ENCODE assay signal across 1 cellular context in the genomic region with DNA sequence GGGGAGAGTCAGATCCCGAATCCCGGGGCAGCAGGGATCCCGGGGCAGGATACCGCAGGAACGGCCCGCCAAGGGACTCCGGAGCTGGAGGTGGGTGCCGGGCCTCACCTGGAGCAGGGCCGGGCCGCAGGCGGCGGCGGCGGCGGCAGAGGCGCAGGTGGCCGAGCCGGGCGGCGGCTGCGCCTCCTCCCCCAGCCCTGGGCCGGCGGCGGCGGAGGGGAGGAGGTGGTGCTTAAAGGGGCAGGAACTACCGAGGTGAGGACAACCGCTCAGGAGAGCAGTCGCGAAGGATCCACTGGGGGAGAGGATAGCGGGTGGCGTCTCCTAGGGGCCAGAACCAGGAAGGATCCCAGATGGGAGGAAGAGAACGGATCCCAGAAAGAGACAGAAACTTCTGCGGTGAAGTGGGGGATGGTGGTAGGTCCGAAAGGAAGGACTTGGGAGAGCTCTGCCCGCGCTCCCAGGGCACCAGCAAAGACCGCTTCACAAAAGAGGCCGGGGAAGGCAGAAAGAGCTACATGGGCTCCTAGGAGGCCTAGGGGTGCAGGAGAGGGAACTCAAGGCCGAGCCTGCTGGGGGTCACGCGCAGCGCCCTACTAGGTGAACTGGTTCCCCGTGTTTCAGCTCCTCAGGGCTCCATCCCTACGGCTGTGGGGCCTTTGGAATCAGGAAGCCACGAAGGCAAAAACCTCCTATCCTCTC.
TF ChIP-seq lines count a peak whose summit lies in the region.

No MANE protein-coding gene starts in this region.

TF ChIP-seq in GM12878, 131 proteins besides CTCF, POLR2A, EP300 and RAD21 (continues in another document):
- TF ChIP-seq CHD4 (IDR thresholded peaks at IDR 0.05) (no peak), NBN (IDR thresholded peaks at IDR 0.05) (peak; percentile 73), TARDBP (IDR thresholded peaks at IDR 0.05; ENCODE audit: borderline replicate concordance) (0 out of 2 replicates have a peak, but pooled peaks have one; percentile 5), IKZF1 (conservative IDR thresholded peaks at IDR 0.05) (peak; percentile 76), ZNF24 (IDR thresholded peaks at IDR 0.05) (no peak), ZSCAN29 (IDR thresholded peaks at IDR 0.05) (no peak), NFYA (IDR thresholded peaks at IDR 0.05; ENCODE audit: borderline replicate concordance, low read depth, low read length) (no peak), PML (IDR thresholded peaks at IDR 0.05; ENCODE audit: low read length) (no peak), CHD2 (IDR thresholded peaks at IDR 0.05; ENCODE audit: borderline replicate concordance, low read depth, low read length) (no peak; the same call in 1 of the 2 replicates), SMC3 (IDR thresholded peaks at IDR 0.05; ENCODE audit: borderline replicate concordance, low read length) (no peak; the same call in 1 of the 2 replicates), CREB1 (IDR thresholded peaks at IDR 0.05; ENCODE audit: low read depth) (no peak), KDM1A (IDR thresholded peaks at IDR 0.05; ENCODE audit: borderline replicate concordance) (no peak), TCF7 (IDR thresholded peaks at IDR 0.05; ENCODE audit: borderline replicate concordance) (no peak), CEBPB (IDR thresholded peaks at IDR 0.05; ENCODE audit: borderline replicate concordance in 1 of 2, low read depth in 2 of 2, low read length in 2 of 2) (no peak), ETV6 (conservative IDR thresholded peaks at IDR 0.05 in 1 of 2, IDR thresholded peaks at IDR 0.05 in 1 of 2; ENCODE audit: borderline replicate concordance in 1 of 2, low read depth in 1 of 2) (0 out of 4 replicates have a peak, but pooled peaks of 1 of the 2 experiments have one; percentile 16), SMARCA5 (IDR thresholded peaks at IDR 0.05) (0 out of 2 replicates have a peak, but pooled peaks have one; percentile 31), RAD51 (IDR thresholded peaks at IDR 0.05) (no peak), SIX5 (IDR thresholded peaks at IDR 0.05; ENCODE audit: low read depth, low read length, severe bottlenecking) (no peak), LARP7 (IDR thresholded peaks at IDR 0.05) (peak; percentile 73), JUND (IDR thresholded peaks at IDR 0.05; ENCODE audit: low read depth, low read length) (no peak), SRF (IDR thresholded peaks at IDR 0.05; ENCODE audit: low read depth in 2 of 2, low read length in 2 of 2) (no peak), SUZ12 (IDR thresholded peaks at IDR 0.05; ENCODE audit: unreplicated experiment) (no peak), GABPA (IDR thresholded peaks at IDR 0.05; ENCODE audit: low read depth) (no peak), HDGF (IDR thresholded peaks at IDR 0.05) (peak; percentile 51; the same call in 1 of the 2 replicates), SP1 (IDR thresholded peaks at IDR 0.05; ENCODE audit: low read depth, low read length) (peak; percentile 37), POLR2AphosphoS5 (IDR thresholded peaks at IDR 0.05; ENCODE audit: low read length) (peak; percentile 73)
- TF ChIP-seq, protein P1, sequence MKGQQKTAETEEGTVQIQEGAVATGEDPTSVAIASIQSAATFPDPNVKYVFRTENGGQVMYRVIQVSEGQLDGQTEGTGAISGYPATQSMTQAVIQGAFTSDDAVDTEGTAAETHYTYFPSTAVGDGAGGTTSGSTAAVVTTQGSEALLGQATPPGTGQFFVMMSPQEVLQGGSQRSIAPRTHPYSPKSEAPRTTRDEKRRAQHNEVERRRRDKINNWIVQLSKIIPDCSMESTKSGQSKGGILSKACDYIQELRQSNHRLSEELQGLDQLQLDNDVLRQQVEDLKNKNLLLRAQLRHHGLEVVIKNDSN (IDR thresholded peaks at IDR 0.05; ENCODE audit: borderline replicate concordance, extremely low read length, insufficient read depth, low read depth, low read length) = no peak
- TF ChIP-seq, protein P2, sequence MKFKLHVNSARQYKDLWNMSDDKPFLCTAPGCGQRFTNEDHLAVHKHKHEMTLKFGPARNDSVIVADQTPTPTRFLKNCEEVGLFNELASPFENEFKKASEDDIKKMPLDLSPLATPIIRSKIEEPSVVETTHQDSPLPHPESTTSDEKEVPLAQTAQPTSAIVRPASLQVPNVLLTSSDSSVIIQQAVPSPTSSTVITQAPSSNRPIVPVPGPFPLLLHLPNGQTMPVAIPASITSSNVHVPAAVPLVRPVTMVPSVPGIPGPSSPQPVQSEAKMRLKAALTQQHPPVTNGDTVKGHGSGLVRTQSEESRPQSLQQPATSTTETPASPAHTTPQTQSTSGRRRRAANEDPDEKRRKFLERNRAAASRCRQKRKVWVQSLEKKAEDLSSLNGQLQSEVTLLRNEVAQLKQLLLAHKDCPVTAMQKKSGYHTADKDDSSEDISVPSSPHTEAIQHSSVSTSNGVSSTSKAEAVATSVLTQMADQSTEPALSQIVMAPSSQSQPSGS (IDR thresholded peaks at IDR 0.05; ENCODE audit: low read length) = no peak
- TF ChIP-seq, protein P3, sequence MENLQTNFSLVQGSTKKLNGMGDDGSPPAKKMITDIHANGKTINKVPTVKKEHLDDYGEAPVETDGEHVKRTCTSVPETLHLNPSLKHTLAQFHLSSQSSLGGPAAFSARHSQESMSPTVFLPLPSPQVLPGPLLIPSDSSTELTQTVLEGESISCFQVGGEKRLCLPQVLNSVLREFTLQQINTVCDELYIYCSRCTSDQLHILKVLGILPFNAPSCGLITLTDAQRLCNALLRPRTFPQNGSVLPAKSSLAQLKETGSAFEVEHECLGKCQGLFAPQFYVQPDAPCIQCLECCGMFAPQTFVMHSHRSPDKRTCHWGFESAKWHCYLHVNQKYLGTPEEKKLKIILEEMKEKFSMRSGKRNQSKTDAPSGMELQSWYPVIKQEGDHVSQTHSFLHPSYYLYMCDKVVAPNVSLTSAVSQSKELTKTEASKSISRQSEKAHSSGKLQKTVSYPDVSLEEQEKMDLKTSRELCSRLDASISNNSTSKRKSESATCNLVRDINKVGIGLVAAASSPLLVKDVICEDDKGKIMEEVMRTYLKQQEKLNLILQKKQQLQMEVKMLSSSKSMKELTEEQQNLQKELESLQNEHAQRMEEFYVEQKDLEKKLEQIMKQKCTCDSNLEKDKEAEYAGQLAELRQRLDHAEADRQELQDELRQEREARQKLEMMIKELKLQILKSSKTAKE (IDR thresholded peaks at IDR 0.05; ENCODE audit: low read depth, poor library complexity, severe bottlenecking) = no peak
- TF ChIP-seq, protein P4, sequence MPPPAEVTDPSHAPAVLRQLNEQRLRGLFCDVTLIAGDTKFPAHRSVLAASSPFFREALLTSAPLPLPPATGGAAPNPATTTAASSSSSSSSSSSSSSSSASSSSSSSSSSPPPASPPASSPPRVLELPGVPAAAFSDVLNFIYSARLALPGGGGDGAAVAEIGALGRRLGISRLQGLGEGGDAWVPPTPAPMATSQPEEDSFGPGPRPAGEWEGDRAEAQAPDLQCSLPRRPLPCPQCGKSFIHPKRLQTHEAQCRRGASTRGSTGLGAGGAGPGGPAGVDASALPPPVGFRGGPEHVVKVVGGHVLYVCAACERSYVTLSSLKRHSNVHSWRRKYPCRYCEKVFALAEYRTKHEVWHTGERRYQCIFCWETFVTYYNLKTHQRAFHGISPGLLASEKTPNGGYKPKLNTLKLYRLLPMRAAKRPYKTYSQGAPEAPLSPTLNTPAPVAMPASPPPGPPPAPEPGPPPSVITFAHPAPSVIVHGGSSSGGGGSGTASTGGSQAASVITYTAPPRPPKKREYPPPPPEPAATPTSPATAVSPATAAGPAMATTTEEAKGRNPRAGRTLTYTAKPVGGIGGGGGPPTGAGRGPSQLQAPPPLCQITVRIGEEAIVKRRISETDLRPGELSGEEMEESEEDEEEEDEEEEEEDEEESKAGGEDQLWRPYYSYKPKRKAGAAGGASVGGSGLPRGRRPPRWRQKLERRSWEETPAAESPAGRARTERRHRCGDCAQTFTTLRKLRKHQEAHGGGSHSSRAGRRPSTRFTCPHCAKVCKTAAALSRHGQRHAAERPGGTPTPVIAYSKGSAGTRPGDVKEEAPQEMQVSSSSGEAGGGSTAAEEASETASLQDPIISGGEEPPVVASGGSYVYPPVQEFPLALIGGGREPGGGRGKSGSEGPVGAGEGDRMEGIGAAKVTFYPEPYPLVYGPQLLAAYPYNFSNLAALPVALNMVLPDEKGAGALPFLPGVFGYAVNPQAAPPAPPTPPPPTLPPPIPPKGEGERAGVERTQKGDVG (CRISPR knock-in tag; IDR thresholded peaks at IDR 0.05) = no peak
- TF ChIP-seq, protein P5, sequence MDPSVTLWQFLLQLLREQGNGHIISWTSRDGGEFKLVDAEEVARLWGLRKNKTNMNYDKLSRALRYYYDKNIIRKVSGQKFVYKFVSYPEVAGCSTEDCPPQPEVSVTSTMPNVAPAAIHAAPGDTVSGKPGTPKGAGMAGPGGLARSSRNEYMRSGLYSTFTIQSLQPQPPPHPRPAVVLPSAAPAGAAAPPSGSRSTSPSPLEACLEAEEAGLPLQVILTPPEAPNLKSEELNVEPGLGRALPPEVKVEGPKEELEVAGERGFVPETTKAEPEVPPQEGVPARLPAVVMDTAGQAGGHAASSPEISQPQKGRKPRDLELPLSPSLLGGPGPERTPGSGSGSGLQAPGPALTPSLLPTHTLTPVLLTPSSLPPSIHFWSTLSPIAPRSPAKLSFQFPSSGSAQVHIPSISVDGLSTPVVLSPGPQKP (IDR thresholded peaks at IDR 0.05; ENCODE audit: low read depth, low read length) = no peak
- TF ChIP-seq, protein P6, sequence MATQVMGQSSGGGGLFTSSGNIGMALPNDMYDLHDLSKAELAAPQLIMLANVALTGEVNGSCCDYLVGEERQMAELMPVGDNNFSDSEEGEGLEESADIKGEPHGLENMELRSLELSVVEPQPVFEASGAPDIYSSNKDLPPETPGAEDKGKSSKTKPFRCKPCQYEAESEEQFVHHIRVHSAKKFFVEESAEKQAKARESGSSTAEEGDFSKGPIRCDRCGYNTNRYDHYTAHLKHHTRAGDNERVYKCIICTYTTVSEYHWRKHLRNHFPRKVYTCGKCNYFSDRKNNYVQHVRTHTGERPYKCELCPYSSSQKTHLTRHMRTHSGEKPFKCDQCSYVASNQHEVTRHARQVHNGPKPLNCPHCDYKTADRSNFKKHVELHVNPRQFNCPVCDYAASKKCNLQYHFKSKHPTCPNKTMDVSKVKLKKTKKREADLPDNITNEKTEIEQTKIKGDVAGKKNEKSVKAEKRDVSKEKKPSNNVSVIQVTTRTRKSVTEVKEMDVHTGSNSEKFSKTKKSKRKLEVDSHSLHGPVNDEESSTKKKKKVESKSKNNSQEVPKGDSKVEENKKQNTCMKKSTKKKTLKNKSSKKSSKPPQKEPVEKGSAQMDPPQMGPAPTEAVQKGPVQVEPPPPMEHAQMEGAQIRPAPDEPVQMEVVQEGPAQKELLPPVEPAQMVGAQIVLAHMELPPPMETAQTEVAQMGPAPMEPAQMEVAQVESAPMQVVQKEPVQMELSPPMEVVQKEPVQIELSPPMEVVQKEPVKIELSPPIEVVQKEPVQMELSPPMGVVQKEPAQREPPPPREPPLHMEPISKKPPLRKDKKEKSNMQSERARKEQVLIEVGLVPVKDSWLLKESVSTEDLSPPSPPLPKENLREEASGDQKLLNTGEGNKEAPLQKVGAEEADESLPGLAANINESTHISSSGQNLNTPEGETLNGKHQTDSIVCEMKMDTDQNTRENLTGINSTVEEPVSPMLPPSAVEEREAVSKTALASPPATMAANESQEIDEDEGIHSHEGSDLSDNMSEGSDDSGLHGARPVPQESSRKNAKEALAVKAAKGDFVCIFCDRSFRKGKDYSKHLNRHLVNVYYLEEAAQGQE (IDR thresholded peaks at IDR 0.05; ENCODE audit: low read depth, low read length) = no peak
- TF ChIP-seq, protein P7, sequence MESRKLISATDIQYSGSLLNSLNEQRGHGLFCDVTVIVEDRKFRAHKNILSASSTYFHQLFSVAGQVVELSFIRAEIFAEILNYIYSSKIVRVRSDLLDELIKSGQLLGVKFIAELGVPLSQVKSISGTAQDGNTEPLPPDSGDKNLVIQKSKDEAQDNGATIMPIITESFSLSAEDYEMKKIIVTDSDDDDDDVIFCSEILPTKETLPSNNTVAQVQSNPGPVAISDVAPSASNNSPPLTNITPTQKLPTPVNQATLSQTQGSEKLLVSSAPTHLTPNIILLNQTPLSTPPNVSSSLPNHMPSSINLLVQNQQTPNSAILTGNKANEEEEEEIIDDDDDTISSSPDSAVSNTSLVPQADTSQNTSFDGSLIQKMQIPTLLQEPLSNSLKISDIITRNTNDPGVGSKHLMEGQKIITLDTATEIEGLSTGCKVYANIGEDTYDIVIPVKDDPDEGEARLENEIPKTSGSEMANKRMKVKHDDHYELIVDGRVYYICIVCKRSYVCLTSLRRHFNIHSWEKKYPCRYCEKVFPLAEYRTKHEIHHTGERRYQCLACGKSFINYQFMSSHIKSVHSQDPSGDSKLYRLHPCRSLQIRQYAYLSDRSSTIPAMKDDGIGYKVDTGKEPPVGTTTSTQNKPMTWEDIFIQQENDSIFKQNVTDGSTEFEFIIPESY (IDR thresholded peaks at IDR 0.05) = no peak
- TF ChIP-seq, protein P8, sequence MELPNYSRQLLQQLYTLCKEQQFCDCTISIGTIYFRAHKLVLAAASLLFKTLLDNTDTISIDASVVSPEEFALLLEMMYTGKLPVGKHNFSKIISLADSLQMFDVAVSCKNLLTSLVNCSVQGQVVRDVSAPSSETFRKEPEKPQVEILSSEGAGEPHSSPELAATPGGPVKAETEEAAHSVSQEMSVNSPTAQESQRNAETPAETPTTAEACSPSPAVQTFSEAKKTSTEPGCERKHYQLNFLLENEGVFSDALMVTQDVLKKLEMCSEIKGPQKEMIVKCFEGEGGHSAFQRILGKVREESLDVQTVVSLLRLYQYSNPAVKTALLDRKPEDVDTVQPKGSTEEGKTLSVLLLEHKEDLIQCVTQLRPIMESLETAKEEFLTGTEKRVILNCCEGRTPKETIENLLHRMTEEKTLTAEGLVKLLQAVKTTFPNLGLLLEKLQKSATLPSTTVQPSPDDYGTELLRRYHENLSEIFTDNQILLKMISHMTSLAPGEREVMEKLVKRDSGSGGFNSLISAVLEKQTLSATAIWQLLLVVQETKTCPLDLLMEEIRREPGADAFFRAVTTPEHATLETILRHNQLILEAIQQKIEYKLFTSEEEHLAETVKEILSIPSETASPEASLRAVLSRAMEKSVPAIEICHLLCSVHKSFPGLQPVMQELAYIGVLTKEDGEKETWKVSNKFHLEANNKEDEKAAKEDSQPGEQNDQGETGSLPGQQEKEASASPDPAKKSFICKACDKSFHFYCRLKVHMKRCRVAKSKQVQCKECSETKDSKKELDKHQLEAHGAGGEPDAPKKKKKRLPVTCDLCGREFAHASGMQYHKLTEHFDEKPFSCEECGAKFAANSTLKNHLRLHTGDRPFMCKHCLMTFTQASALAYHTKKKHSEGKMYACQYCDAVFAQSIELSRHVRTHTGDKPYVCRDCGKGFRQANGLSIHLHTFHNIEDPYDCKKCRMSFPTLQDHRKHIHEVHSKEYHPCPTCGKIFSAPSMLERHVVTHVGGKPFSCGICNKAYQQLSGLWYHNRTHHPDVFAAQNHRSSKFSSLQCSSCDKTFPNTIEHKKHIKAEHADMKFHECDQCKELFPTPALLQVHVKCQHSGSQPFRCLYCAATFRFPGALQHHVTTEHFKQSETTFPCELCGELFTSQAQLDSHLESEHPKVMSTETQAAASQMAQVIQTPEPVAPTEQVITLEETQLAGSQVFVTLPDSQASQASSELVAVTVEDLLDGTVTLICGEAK (IDR thresholded peaks at IDR 0.05; ENCODE audit: borderline replicate concordance) = no peak
